ENCODE assay signal across 8 cellular contexts in genomic region chr18:23191952-23192662, GRCh38. TPM values are rescaled to one million over a fixed set of nuclear protein-coding genes. Genes with fewer than 3 reads are reported as not detected.
DNase-seq lines count a peak whose midpoint lies in the region; ATAC-seq and TF ChIP-seq lines count a peak whose summit lies in the region.

No MANE protein-coding gene starts in this region.

- H4K91ac ChIP-seq in mesenchymal stem cell (ENCODE audit: low read length), result no peak overlapping the region

- H3K79me1 ChIP-seq in mesenchymal stem cell (replicated peaks; ENCODE audit: low read length, poor library complexity, severe bottlenecking), result peaks cover 4% of the 10 kb centered on the region

- H3K79me2 ChIP-seq in KMS-11 (ENCODE audit: insufficient read depth, low read depth), result peaks cover 62% of the 10 kb centered on the region

- no peaks in the 10 kb centered on the region for H4K20me1 ChIP-seq in KMS-11 (ENCODE audit: insufficient read depth)

- H3K4me2 ChIP-seq in KMS-11 (peak overlapping the region; percentile 17; the same call in 1 of the 2 replicates), mesenchymal stem cell (ENCODE audit: low read length, poor library complexity, severe bottlenecking) (no peak overlapping the region)

- no peak overlapping the region for H2BK15ac ChIP-seq in mesenchymal stem cell (ENCODE audit: low read depth, poor library complexity, severe bottlenecking)

- no peak overlapping the region for H2BK5ac ChIP-seq in mesenchymal stem cell (ENCODE audit: low read depth, low read length, poor library complexity, severe bottlenecking)

- H2AK5ac ChIP-seq in mesenchymal stem cell (ENCODE audit: low read length, severe bottlenecking), result peak overlapping the region; percentile 38

- no peak overlapping the region for H3K23ac ChIP-seq in mesenchymal stem cell (ENCODE audit: low read length in 2 of 2)

- H3K9ac ChIP-seq in KMS-11 (no peak overlapping the region), mesenchymal stem cell (ENCODE audit: low read length) (no peak overlapping the region)

- no peak overlapping the region for H4K8ac ChIP-seq in mesenchymal stem cell (ENCODE audit: low read length)

- no peaks in the 10 kb centered on the region for H3K9me3 ChIP-seq in body of pancreas
- H3K9me3 ChIP-seq in mesenchymal stem cell (ENCODE audit: control insufficient read depth, low read length), result no peaks in the 10 kb centered on the region

- H3K4ac ChIP-seq in mesenchymal stem cell (ENCODE audit: low read depth in 1 of 2, low read length in 2 of 2), result no peak overlapping the region

- H3K27me3 ChIP-seq in KMS-11 (ENCODE audit: insufficient read depth, low read depth) (no peaks in the 10 kb centered on the region), body of pancreas (no peaks in the 10 kb centered on the region), mesenchymal stem cell (ENCODE audit: control insufficient read depth in 1 of 2, insufficient read depth in 1 of 2, low read length in 2 of 2) (no peaks in the 10 kb centered on the region)

- 40 to 70% methylated on average over 8 to 11 of the region's 11 CpGs for WGBS in body of pancreas, 2 donors
- 53% methylated on average over 11 of the region's 11 CpGs for WGBS in mesenchymal stem cell

- H2AFZ ChIP-seq in KMS-11 (ENCODE audit: low read depth) (no peak overlapping the region), mesenchymal stem cell (ENCODE audit: low read depth, low read length) (no peak overlapping the region)

- no peak overlapping the region for H3K27ac Mint-ChIP-seq in immature natural killer cell

- DNase-seq in AG10803 (ENCODE audit: low read depth), result peak; percentile 80
- peak; percentile 21 to 57 (median 47) for DNase-seq in body of pancreas
- peak; percentile 83 for DNase-seq in mesenchymal stem cell
- DNase-seq in immature natural killer cell, result no peak
- DNase-seq in stimulated activated CD4-positive, alpha-beta T cell treated with anti-CD3 and anti-CD28 coated beads, Interleukin-2, amount 100 ng/mL, for 24 hours, result no peak

- peaks cover 64% of the 10 kb centered on the region for H3K4me1 ChIP-seq in KMS-11 (ENCODE audit: low read depth, poor library complexity, severe bottlenecking)
- no peaks in the 10 kb centered on the region for H3K4me1 ChIP-seq in body of pancreas
- peaks cover 24% of the 10 kb centered on the region for H3K4me1 ChIP-seq in mesenchymal stem cell (ENCODE audit: control insufficient read depth, insufficient read depth, low read depth, low read length)

- no peak overlapping the region for H3K4me3 ChIP-seq in AG10803 (ENCODE audit: low read length)
- H3K4me3 ChIP-seq in KMS-11 (IDR thresholded peaks at IDR 0.05; ENCODE audit: insufficient read depth, low read depth, low read length), result no peak overlapping the region
- no peak overlapping the region for H3K4me3 ChIP-seq in body of pancreas
- no peak overlapping the region for H3K4me3 ChIP-seq in mesenchymal stem cell (ENCODE audit: insufficient read depth in 1 of 2, low read depth in 1 of 2, low read length in 2 of 2)

- H3K36me3 ChIP-seq in KMS-11 (ENCODE audit: insufficient read depth) (peaks cover 38% of the 10 kb centered on the region; the same call in 1 of the 2 replicates), body of pancreas (replicated peaks in 1 of 2; ENCODE audit: insufficient read depth in 1 of 2, low read depth in 2 of 2) (no peaks in the 10 kb centered on the region), mesenchymal stem cell (ENCODE audit: control insufficient read depth in 1 of 2, insufficient read depth in 2 of 2, low read depth in 1 of 2, low read length in 2 of 2) (peaks cover 20 to 43% of the 10 kb centered on the region in 2 experiments)

- TF ChIP-seq CTCF in AG10803 (conservative IDR thresholded peaks at IDR 0.05; ENCODE audit: low read length) (no peak), KMS-11 (conservative IDR thresholded peaks at IDR 0.05; ENCODE audit: low read depth, low read length) (no peak), body of pancreas (IDR thresholded peaks at IDR 0.05) (no peak)

- H3K18ac ChIP-seq in mesenchymal stem cell (ENCODE audit: low read depth in 1 of 2, low read length in 2 of 2), result peak overlapping the region; percentile 32 to 80

- H3K27me3 Mint-ChIP-seq in immature natural killer cell (ENCODE audit: low read depth in 3 of 3), result no peaks in the 10 kb centered on the region

- H3K36me3 Mint-ChIP-seq in immature natural killer cell, result peaks cover 0 to 6% (median 0%) of the 10 kb centered on the region in 3 donors

- H3K14ac ChIP-seq in mesenchymal stem cell (ENCODE audit: low read length in 2 of 2), result no peak overlapping the region

- H3K9me3 Mint-ChIP-seq in immature natural killer cell, result no peaks in the 10 kb centered on the region

- TF ChIP-seq POLR2A in body of pancreas (IDR thresholded peaks at IDR 0.05), result no peak

- H2BK120ac ChIP-seq in mesenchymal stem cell (ENCODE audit: low read depth, low read length), result no peak overlapping the region

- H3K4me3 Mint-ChIP-seq in immature natural killer cell, result no peak overlapping the region

- H3K27ac ChIP-seq in KMS-11 (peak overlapping the region; percentile 30; the same call in 1 of the 2 replicates), body of pancreas (no peak overlapping the region), mesenchymal stem cell (ENCODE audit: low read length, poor library complexity, severe bottlenecking) (peak overlapping the region; percentile 65)

- ATAC-seq in body of pancreas (no peak), HG02678 (IDR thresholded peaks at IDR 0.05; ENCODE audit: unreplicated experiment) (no peak), GM21367 (IDR thresholded peaks at IDR 0.05; ENCODE audit: unreplicated experiment) (no peak)

- intact Hi-C loops in body of pancreas (cut with DNase I), result no loop called here

- H3K4me1 Mint-ChIP-seq in immature natural killer cell, result peaks cover 4 to 12% of the 10 kb centered on the region in 2 donors

- H2BK12ac ChIP-seq in mesenchymal stem cell (ENCODE audit: low read length in 2 of 2), result no peak overlapping the region

RNA-seq across cellular contexts. Expression of gene CABLES1, which starts 56.8 kb away (rescaled TPM):
- total RNA-seq in body of pancreas, result 10 to 100 TPM in 1 of 2 donors, 1 to 10 TPM in 1; 4.2 to 11.9 TPM
- 8.1 TPM for polyA plus RNA-seq in mesenchymal stem cell (2013, experiment 1 of 2)
- polyA plus RNA-seq in mesenchymal stem cell (2013, experiment 2 of 2), result 8.9 TPM
- under 1 TPM; 0.16 to 0.99 (median 0.56) TPM for polyA plus RNA-seq in immature natural killer cell

Comparison
In these comparisons a context has a peak if more than half of its experiments do, and no peak if none do; other contexts are left out.
1. DNase-seq: peak in AG10803 (single experiment), body of pancreas (4 of 4) and mesenchymal stem cell (single experiment); none in immature natural killer cell (0 of 3) and stimulated activated CD4-positive, alpha-beta T cell treated with anti-CD3 and anti-CD28 coated beads, Interleukin-2, amount 100 ng/mL, for 24 hours (0 of 2).
2. H3K27ac ChIP-seq: peak in KMS-11 (single experiment) and mesenchymal stem cell (single experiment); none in body of pancreas (0 of 4).